Comparison of ENCODE assay signal across 26 cellular contexts in the genomic region with DNA sequence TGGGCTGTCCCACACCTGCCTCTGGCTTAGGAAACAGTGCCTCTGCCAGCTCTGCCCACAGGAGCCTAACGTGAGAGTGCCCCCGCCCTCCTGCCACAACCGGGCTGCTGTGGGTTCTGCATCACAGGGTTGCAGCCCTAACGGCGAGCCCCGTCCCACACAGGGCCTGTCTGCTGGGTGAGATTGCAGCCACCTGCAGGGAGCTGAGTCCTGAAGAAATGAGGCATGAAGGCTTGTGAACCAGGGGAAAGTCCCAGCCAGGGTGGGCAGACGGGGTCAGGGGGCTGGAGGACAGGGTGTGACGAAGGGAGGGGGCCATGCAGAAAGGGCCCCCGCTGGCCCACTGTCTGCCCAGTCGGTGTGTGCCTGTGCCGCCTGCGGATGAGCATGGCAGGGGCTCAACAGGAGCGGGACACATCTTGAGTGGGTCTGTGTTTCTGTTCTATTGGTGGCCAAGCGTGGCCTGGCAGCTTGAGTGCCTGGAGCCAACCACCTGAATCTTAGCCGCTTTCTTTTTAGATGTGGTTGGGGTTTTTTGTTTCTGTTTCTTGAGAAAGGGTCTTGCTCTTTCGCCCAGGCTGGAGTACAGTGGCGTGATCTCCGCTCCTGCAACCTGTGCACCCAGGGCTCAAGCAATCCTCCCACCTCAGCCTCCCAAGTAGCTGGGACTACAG. TPM values are rescaled to one million over a fixed set of nuclear protein-coding genes. Genes with fewer than 3 reads are reported as not detected.
DNase-seq lines count a peak whose midpoint lies in the region; ATAC-seq, FAIRE-seq and TF ChIP-seq lines count a peak whose summit lies in the region.
"Had no signal": no experiment of that assay in that cellular context is flagged by ENCODE, and none has a peak within 500 bp of the region (broad histone marks: within the 10 kb centered on the region; RNA-seq: fewer than 3 reads in every experiment).

No MANE protein-coding gene starts in this region.

- H3K4me3 ChIP-seq in GM12878 (0 out of 2 replicates have a peak overlapping the region, but pooled peaks have one; percentile 23), PC-3 (ENCODE audit: low read length) (no peak overlapping the region)
- H3K4me3 ChIP-seq: GM23338, lower lobe of right lung, right lobe of liver, transverse colon had no signal

- RAD21 ChIA-PET in GM12878 (lab: Charles Lee; ENCODE audit: unreplicated experiment) = no interaction called here

- H2AFZ ChIP-seq in GM12878 (ENCODE audit: control insufficient read depth, low read depth, low read length) = peak overlapping the region; percentile 55
- H2AFZ ChIP-seq in PC-3 (ENCODE audit: low read length) = no peak overlapping the region
- H2AFZ ChIP-seq: GM23338 had no signal

- no peak for TF ChIP-seq RAD21 in GM12878 (IDR thresholded peaks at IDR 0.05; ENCODE audit: insufficient read depth, low read depth, low read length)

- POLR2A ChIA-PET in GM12878 (lab: Charles Lee) = no interaction called here
- POLR2A ChIA-PET in PC-3 (lab: Charles Lee; ENCODE audit: unreplicated experiment) = no interaction called here

- H3K9me3 ChIP-seq in GM12878 (replicated peaks; ENCODE audit: control insufficient read depth, insufficient read depth, low read length) = no peaks in the 10 kb centered on the region; the same call in 2 of the 3 replicates
- H3K9me3 ChIP-seq in PC-3 (ENCODE audit: low read length) = no peaks in the 10 kb centered on the region
- H3K9me3 ChIP-seq: lower lobe of right lung, right lobe of liver, transverse colon had no signal

- 2% methylated on average over 18 of the region's 18 CpGs for WGBS in GM12878 (ENCODE audit: insufficient coverage, insufficient replicate concordance, low lambda C conversion rate, missing lambda C conversion rate)

- H3K79me2 ChIP-seq in GM12878 (ENCODE audit: control insufficient read depth, insufficient read depth, low read length) (no peaks in the 10 kb centered on the region), PC-3 (ENCODE audit: low read length) (no peaks in the 10 kb centered on the region)

- CTCF ChIA-PET in GM12878 (lab: Yijun Ruan, JAX) = no interaction called here
- CTCF ChIA-PET in PC-3 (lab: Charles Lee) = no interaction called here

- H3K36me3 ChIP-seq in GM12878 (ENCODE audit: control insufficient read depth in 2 of 2, insufficient read depth in 2 of 2, low read length in 1 of 2) (no peaks in the 10 kb centered on the region), PC-3 (ENCODE audit: low read depth, low read length) (peaks cover 46% of the 10 kb centered on the region)

- no peak for DNase-seq in activated naive CD8-positive, alpha-beta T cell treated with anti-CD3 and anti-CD28 coated beads, Interleukin-2, amount 50 U/mL, for 24 hours
- DNase-seq in activated naive CD8-positive, alpha-beta T cell treated with anti-CD3 and anti-CD28 coated beads for 36 hours = no peak
- DNase-seq in GM12878 (ENCODE audit: low read depth, low spot score) (peak; percentile 56), PC-3 (no peak), HUDEP-2 (lab: John Stamatoyannopoulos, UW; ENCODE audit: unreplicated experiment in 76 of 76) (no peak)
- peak; percentile 85 for DNase-seq in stimulated activated naive B cell treated with anti-CD40 and anti-IgM and Interleukin-4, amounts not matched to agents 10 μg/mL and 1 μg/mL and 100 μg/mL, for 72 hours
- DNase-seq: activated CD4-positive, alpha-beta memory T cell treated with anti-CD3 and anti-CD28 coated beads for 36 hours; CD8-positive, alpha-beta T cell; DMS153; lower lobe of right lung; NCI-H1092; NCI-H2029 treated with DMSO at 0.1 percent for 48 hours; NCI-H345; NCI-H774; T-helper 9 cell; transverse colon had no signal

- FAIRE-seq in GM12878 (lab: Jason Lieb, UNC) = peak; percentile 66
- FAIRE-seq: astrocyte, G401.6 had no signal

- peak; percentile 44 for ATAC-seq in activated naive CD8-positive, alpha-beta T cell treated with anti-CD3 and anti-CD28 coated beads, Interleukin-2, amount 50 U/mL, for 24 hours
- ATAC-seq in HG03108 (IDR thresholded peaks at IDR 0.05; ENCODE audit: unreplicated experiment) = peak; percentile 52
- ATAC-seq in GM12878 = peak; percentile 87
- peak; percentile 93 to 94 for ATAC-seq in stimulated activated naive B cell treated with anti-CD40 and anti-IgM and Interleukin-4, amounts not matched to agents 10 μg/mL and 1 μg/mL and 100 μg/mL, for 72 hours (replicated peaks)
- no peak for ATAC-seq in HG03442 (IDR thresholded peaks at IDR 0.05; ENCODE audit: unreplicated experiment)
- ATAC-seq in PC-3 = no peak
- ATAC-seq: CD8-positive, alpha-beta T cell; GM23338; lower lobe of right lung; right lobe of liver had no signal

- H3K4me1 ChIP-seq in GM12878 (ENCODE audit: control insufficient read depth, insufficient read depth, low read length) (peaks cover 20% of the 10 kb centered on the region), PC-3 (ENCODE audit: insufficient read depth, low read length) (no peaks in the 10 kb centered on the region)
- H3K4me1 ChIP-seq: lower lobe of right lung, right lobe of liver, transverse colon had no signal

- H3F3A ChIP-seq in PC-3 (ENCODE audit: low read length, unreplicated experiment) = no peaks in the 10 kb centered on the region

- peaks cover 10% of the 10 kb centered on the region for H3K36me3 Mint-ChIP-seq in activated naive CD8-positive, alpha-beta T cell treated with anti-CD3 and anti-CD28 coated beads, Interleukin-2, amount 50 U/mL, for 24 hours (ENCODE audit: low read depth)
- no peaks in the 10 kb centered on the region for H3K36me3 Mint-ChIP-seq in activated naive CD8-positive, alpha-beta T cell treated with anti-CD3 and anti-CD28 coated beads for 36 hours
- peaks cover 19 to 32% of the 10 kb centered on the region in 2 donors for H3K36me3 Mint-ChIP-seq in stimulated activated naive B cell treated with anti-CD40 and anti-IgM and Interleukin-4, amounts not matched to agents 10 μg/mL and 1 μg/mL and 100 μg/mL, for 72 hours
- H3K36me3 Mint-ChIP-seq: activated naive CD8-positive, alpha-beta T cell; CD8-positive, alpha-beta T cell had no signal

- intact Hi-C loops in GM12878 (cut with micrococcal nuclease; ENCODE audit: unreplicated experiment) = no loop called here
- intact Hi-C loops in PC-3 (cut with micrococcal nuclease) = no loop called here

- BruUV-seq in GM12878 (replicated peaks; lab: Mats Ljungman, UMichigan) = no TSS peak
- BruUV-seq in PC-3 (replicated peaks; lab: Mats Ljungman, UMichigan) = no TSS peak

- H3K9me2 ChIP-seq in PC-3 (replicated peaks; ENCODE audit: low read length) = no peaks in the 10 kb centered on the region

- no peak for TF ChIP-seq EP300 in GM12878 (IDR thresholded peaks at IDR 0.05; ENCODE audit: borderline replicate concordance in 1 of 2, control insufficient read depth in 1 of 2, low read depth in 2 of 2, low read length in 2 of 2)

- peaks cover 1% of the 10 kb centered on the region for H3K4me1 Mint-ChIP-seq in activated naive CD8-positive, alpha-beta T cell treated with anti-CD3 and anti-CD28 coated beads, Interleukin-2, amount 50 U/mL, for 24 hours
- no peaks in the 10 kb centered on the region for H3K4me1 Mint-ChIP-seq in activated naive CD8-positive, alpha-beta T cell treated with anti-CD3 and anti-CD28 coated beads for 36 hours
- H3K4me1 Mint-ChIP-seq in stimulated activated naive B cell treated with anti-CD40 and anti-IgM and Interleukin-4, amounts not matched to agents 10 μg/mL and 1 μg/mL and 100 μg/mL, for 72 hours = peaks cover 27 to 63% of the 10 kb centered on the region in 2 donors
- H3K4me1 Mint-ChIP-seq: central memory CD8-positive, alpha-beta T cell; neural crest cell had no signal

- H3K9me3 Mint-ChIP-seq in activated naive CD8-positive, alpha-beta T cell treated with anti-CD3 and anti-CD28 coated beads, Interleukin-2, amount 50 U/mL, for 24 hours = no peaks in the 10 kb centered on the region
- H3K9me3 Mint-ChIP-seq in activated naive CD8-positive, alpha-beta T cell treated with anti-CD3 and anti-CD28 coated beads for 36 hours = no peaks in the 10 kb centered on the region
- peaks cover 7 to 8% of the 10 kb centered on the region in 2 donors for H3K9me3 Mint-ChIP-seq in stimulated activated naive B cell treated with anti-CD40 and anti-IgM and Interleukin-4, amounts not matched to agents 10 μg/mL and 1 μg/mL and 100 μg/mL, for 72 hours
- H3K9me3 Mint-ChIP-seq: activated CD4-positive, alpha-beta memory T cell treated with anti-CD3 and anti-CD28 coated beads for 36 hours; CD8-positive, alpha-beta T cell; central memory CD8-positive, alpha-beta T cell; neural crest cell had no signal

- SMC1A ChIA-PET in GM12878 (lab: Charles Lee; ENCODE audit: uncharacterized antibody, unreplicated experiment) = no interaction called here

- H3K9ac ChIP-seq in GM12878 (ENCODE audit: control insufficient read depth, insufficient read depth, low read length) (no peak overlapping the region), PC-3 (ENCODE audit: low read length) (no peak overlapping the region)

- H3K27me3 ChIP-seq in GM12878 (replicated peaks in 1 of 2; ENCODE audit: control insufficient read depth in 2 of 2, insufficient read depth in 2 of 2, low read length in 1 of 2) (no peaks in the 10 kb centered on the region), PC-3 (ENCODE audit: low read length) (no peaks in the 10 kb centered on the region)
- H3K27me3 ChIP-seq: right lobe of liver, transverse colon had no signal

- in situ Hi-C loops in GM12878 (cut with MboI) = no loop called here

- peaks cover 11% of the 10 kb centered on the region for H3K27me3 Mint-ChIP-seq in activated naive CD8-positive, alpha-beta T cell treated with anti-CD3 and anti-CD28 coated beads, Interleukin-2, amount 50 U/mL, for 24 hours
- peaks cover 5% of the 10 kb centered on the region for H3K27me3 Mint-ChIP-seq in activated naive CD8-positive, alpha-beta T cell treated with anti-CD3 and anti-CD28 coated beads for 36 hours
- peaks cover 44 to 56% of the 10 kb centered on the region in 2 donors for H3K27me3 Mint-ChIP-seq in stimulated activated naive B cell treated with anti-CD40 and anti-IgM and Interleukin-4, amounts not matched to agents 10 μg/mL and 1 μg/mL and 100 μg/mL, for 72 hours

- H3K4me3 Mint-ChIP-seq in activated naive CD8-positive, alpha-beta T cell treated with anti-CD3 and anti-CD28 coated beads, Interleukin-2, amount 50 U/mL, for 24 hours = no peak overlapping the region
- H3K4me3 Mint-ChIP-seq in activated naive CD8-positive, alpha-beta T cell treated with anti-CD3 and anti-CD28 coated beads for 36 hours = no peak overlapping the region
- peak overlapping the region; percentile 52 to 77 for H3K4me3 Mint-ChIP-seq in stimulated activated naive B cell treated with anti-CD40 and anti-IgM and Interleukin-4, amounts not matched to agents 10 μg/mL and 1 μg/mL and 100 μg/mL, for 72 hours
- H3K4me3 Mint-ChIP-seq: activated CD4-positive, alpha-beta memory T cell treated with anti-CD3 and anti-CD28 coated beads for 36 hours; activated naive CD8-positive, alpha-beta T cell; CD8-positive, alpha-beta T cell; central memory CD8-positive, alpha-beta T cell; GM23338; neural crest cell had no signal

- no peaks in the 10 kb centered on the region for H4K20me1 ChIP-seq in GM12878 (ENCODE audit: control insufficient read depth, insufficient read depth)
- H4K20me1 ChIP-seq in PC-3 (ENCODE audit: low read length) = 0 out of 2 replicates have a peak, but pooled peaks cover 3% of the 10 kb centered on the region

- H3K27ac ChIP-seq in GM12878 (ENCODE audit: control insufficient read depth, insufficient read depth) (peak overlapping the region; percentile 42; the same call in 1 of the 2 replicates), PC-3 (ENCODE audit: low read length) (no peak overlapping the region)
- H3K27ac ChIP-seq: 22Rv1, lower lobe of right lung, right lobe of liver, transverse colon had no signal

- no peak overlapping the region for H3K27ac Mint-ChIP-seq in activated naive CD8-positive, alpha-beta T cell treated with anti-CD3 and anti-CD28 coated beads, Interleukin-2, amount 50 U/mL, for 24 hours
- H3K27ac Mint-ChIP-seq in activated naive CD8-positive, alpha-beta T cell treated with anti-CD3 and anti-CD28 coated beads for 36 hours = no peak overlapping the region
- H3K27ac Mint-ChIP-seq in stimulated activated naive B cell treated with anti-CD40 and anti-IgM and Interleukin-4, amounts not matched to agents 10 μg/mL and 1 μg/mL and 100 μg/mL, for 72 hours = peak overlapping the region; percentile 98
- H3K27ac Mint-ChIP-seq: activated CD4-positive, alpha-beta memory T cell treated with anti-CD3 and anti-CD28 coated beads for 36 hours; activated naive CD8-positive, alpha-beta T cell; CD8-positive, alpha-beta T cell; GM23338 had no signal

- TF ChIP-seq POLR2A in GM12878 (IDR thresholded peaks at IDR 0.05; ENCODE audit: low read depth, low read length) = no peak

- no peak for TF ChIP-seq CTCF in GM12878 (IDR thresholded peaks at IDR 0.05 in 2 of 3, conservative IDR thresholded peaks at IDR 0.05 in 1 of 3; ENCODE audit: control insufficient read depth in 2 of 3, extremely low read depth in 1 of 3, insufficient read depth in 1 of 3, low read depth in 3 of 3, low read length in 3 of 3)
- no peak for TF ChIP-seq CTCF in PC-3 (conservative IDR thresholded peaks at IDR 0.05; ENCODE audit: low read depth, low read length)

- H3K4me2 ChIP-seq in GM12878 (ENCODE audit: control insufficient read depth, insufficient read depth) = peak overlapping the region; percentile 69
- H3K4me2 ChIP-seq in PC-3 (ENCODE audit: low read length) = no peak overlapping the region
- H3K4me2 ChIP-seq: GM23338 had no signal

RNA-seq across cellular contexts. Expression of gene CTTN, which starts 38.9 kb away (rescaled TPM):
- total RNA-seq in activated naive CD8-positive, alpha-beta T cell treated with anti-CD3 and anti-CD28 coated beads for 36 hours = 10 to 100 TPM; 10.5 to 11.3 TPM
- total RNA-seq in GM12878 (2013; cell fraction: nucleolus; rRNA removed) = 360 and 399 TPM in 2 replicates
- 10.8 and 11.0 TPM in 2 replicates for total RNA-seq in GM12878 (2014; rRNA removed)
- 9.3 and 10.0 TPM in 2 replicates for total RNA-seq in GM12878 (2014; rRNA removed; fragmentation: Illumina TruSeq; extraction: Trizol)
- 12.5 and 14.3 TPM in 2 replicates for total RNA-seq in GM12878 (2021)
- polyA plus RNA-seq in GM12878 (2011; ENCODE audit: low read depth) = 11.8 TPM
- polyA plus RNA-seq in GM12878 (2011; rRNA removed) = 37.8 and 37.9 TPM in 2 replicates
- polyA plus RNA-seq in GM12878 (2011; cell fraction: cytosol; rRNA removed) = 28.5 and 29.7 TPM in 2 replicates
- 203 and 245 TPM in 2 replicates for polyA plus RNA-seq in GM12878 (2011; cell fraction: nucleus; rRNA removed)
- polyA plus RNA-seq in GM12878 (2012) = 20.7 and 24.8 TPM in 2 replicates
- polyA plus RNA-seq in GM12878 (2014; fragmentation: Illumina TruSeq; extraction: Trizol) = 8.7 and 12.5 TPM in 2 replicates
- 1 to 10 TPM; 1.1 to 1.4 TPM for polyA plus RNA-seq in GM12878 (2014; fragmentation: Nextera tagmentation; extraction: Ambion mirVana)
- 11.8 and 12.6 TPM in 2 replicates for polyA plus RNA-seq in GM12878 (2014; rRNA removed)
- 10 to 100 TPM; 16.8 to 18.1 TPM for polyA plus RNA-seq in GM12878 (2016; fragmentation: Nextera tagmentation; extraction: Ambion mirVana)
- polyA minus RNA-seq in GM12878 (2011; rRNA and poly(A)+ RNA removed) = 49.3 and 55.4 TPM in 2 replicates
- polyA minus RNA-seq in GM12878 (2011; cell fraction: cytosol; rRNA and poly(A)+ RNA removed) = 17.2 and 19.4 TPM in 2 replicates
- polyA minus RNA-seq in GM12878 (2011; cell fraction: nucleus; rRNA and poly(A)+ RNA removed) = 57.9 and 82.0 TPM in 2 replicates
- total RNA-seq in PC-3 (2014; rRNA removed) = 244 and 262 TPM in 2 replicates

Comparison
In these comparisons a context has a peak if more than half of its experiments do, and no peak if none do; other contexts are left out.
1. ATAC-seq: peak in activated naive CD8-positive, alpha-beta T cell treated with anti-CD3 and anti-CD28 coated beads, Interleukin-2, amount 50 U/mL, for 24 hours (single experiment), HG03108 (single experiment), GM12878 (single experiment) and stimulated activated naive B cell treated with anti-CD40 and anti-IgM and Interleukin-4, amounts not matched to agents 10 μg/mL and 1 μg/mL and 100 μg/mL, for 72 hours (2 of 2); none in HG03442 (single experiment) and PC-3 (single experiment).
2. DNase-seq: peak in GM12878 (single experiment) and stimulated activated naive B cell treated with anti-CD40 and anti-IgM and Interleukin-4, amounts not matched to agents 10 μg/mL and 1 μg/mL and 100 μg/mL, for 72 hours (single experiment); none in activated naive CD8-positive, alpha-beta T cell treated with anti-CD3 and anti-CD28 coated beads, Interleukin-2, amount 50 U/mL, for 24 hours (single experiment), activated naive CD8-positive, alpha-beta T cell treated with anti-CD3 and anti-CD28 coated beads for 36 hours (single experiment), PC-3 (single experiment) and HUDEP-2 (0 of 76).
3. H3K4me3 Mint-ChIP-seq: peak in stimulated activated naive B cell treated with anti-CD40 and anti-IgM and Interleukin-4, amounts not matched to agents 10 μg/mL and 1 μg/mL and 100 μg/mL, for 72 hours (2 of 2); none in activated naive CD8-positive, alpha-beta T cell treated with anti-CD3 and anti-CD28 coated beads, Interleukin-2, amount 50 U/mL, for 24 hours (single experiment) and activated naive CD8-positive, alpha-beta T cell treated with anti-CD3 and anti-CD28 coated beads for 36 hours (single experiment).